ENCODE assay signal across 1 cellular context in genomic region chr9:85742630-85742928, GRCh38.
TF ChIP-seq lines count a peak whose summit lies in the region.

No MANE protein-coding gene starts in this region.

TF ChIP-seq in SK-N-SH, 30 proteins besides CTCF, POLR2A, EP300 and RAD21 (continued from another document):
- TF ChIP-seq RXRA (IDR thresholded peaks at IDR 0.05; ENCODE audit: borderline replicate concordance, low read depth) (no peak), SMC3 (IDR thresholded peaks at IDR 0.05; ENCODE audit: low read depth, low read length) (no peak), SIN3A (IDR thresholded peaks at IDR 0.05; ENCODE audit: borderline replicate concordance, low read depth, low read length) (no peak), MXI1 (IDR thresholded peaks at IDR 0.05; ENCODE audit: low read depth, low read length) (no peak), RFX5 (IDR thresholded peaks at IDR 0.05; ENCODE audit: low read length) (no peak)
- TF ChIP-seq, protein P1, sequence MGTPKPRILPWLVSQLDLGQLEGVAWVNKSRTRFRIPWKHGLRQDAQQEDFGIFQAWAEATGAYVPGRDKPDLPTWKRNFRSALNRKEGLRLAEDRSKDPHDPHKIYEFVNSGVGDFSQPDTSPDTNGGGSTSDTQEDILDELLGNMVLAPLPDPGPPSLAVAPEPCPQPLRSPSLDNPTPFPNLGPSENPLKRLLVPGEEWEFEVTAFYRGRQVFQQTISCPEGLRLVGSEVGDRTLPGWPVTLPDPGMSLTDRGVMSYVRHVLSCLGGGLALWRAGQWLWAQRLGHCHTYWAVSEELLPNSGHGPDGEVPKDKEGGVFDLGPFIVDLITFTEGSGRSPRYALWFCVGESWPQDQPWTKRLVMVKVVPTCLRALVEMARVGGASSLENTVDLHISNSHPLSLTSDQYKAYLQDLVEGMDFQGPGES (IDR thresholded peaks at IDR 0.05; ENCODE audit: low read depth, low read length) = no peak
